Comparison of ENCODE assay signal across 8 cellular contexts in genomic region chr19:45450042-45450380, GRCh38. TPM values are rescaled to one million over a fixed set of nuclear protein-coding genes. Genes with fewer than 3 reads are reported as not detected.
DNase-seq lines count a peak whose midpoint lies in the region; ATAC-seq and TF ChIP-seq lines count a peak whose summit lies in the region.

No MANE protein-coding gene starts in this region.

- H3K4me1 ChIP-seq in GM23338 (ENCODE audit: insufficient read depth) (peaks cover 8% of the 10 kb centered on the region), SK-N-SH (ENCODE audit: control insufficient read depth in 1 of 2, insufficient read depth in 2 of 2, low read depth in 1 of 2, low read length in 1 of 2) (peaks cover under 1 to 8% of the 10 kb centered on the region in 2 experiments; a peak in 2 of 4 replicates), esophagus squamous epithelium (peaks cover 25 to 87% (median 53%) of the 10 kb centered on the region in 3 donors), prostate gland (replicated peaks) (no peaks in the 10 kb centered on the region)

- H3K9ac ChIP-seq in SK-N-SH: peak overlapping the region; percentile 96

- no peak overlapping the region for H3K27ac ChIP-seq in GM23338 (ENCODE audit: low read depth)
- peak overlapping the region in 1 of 2 experiments; percentile 92; a peak in 3 of 4 replicates for H3K27ac ChIP-seq in SK-N-SH (ENCODE audit: low read depth in 2 of 2, low read length in 1 of 2)
- H3K27ac ChIP-seq in esophagus squamous epithelium: peak overlapping the region; percentile 88 to 97 (median 90)
- H3K27ac ChIP-seq in prostate gland: peak overlapping the region; percentile 70 to 92

- peaks cover 33% of the 10 kb centered on the region for H3K27me3 Mint-ChIP-seq in GM23338 (ENCODE audit: insufficient read depth, low read depth, poor library complexity)

- H3K4me1 Mint-ChIP-seq in GM23338: peaks cover 13% of the 10 kb centered on the region

- H3K79me2 ChIP-seq in GM23338 (replicated peaks; ENCODE audit: insufficient read depth) (no peaks in the 10 kb centered on the region), SK-N-SH (ENCODE audit: insufficient read depth) (no peaks in the 10 kb centered on the region)

- peaks cover 48% of the 10 kb centered on the region for H3K27me3 ChIP-seq in GM23338 (ENCODE audit: insufficient read depth)
- H3K27me3 ChIP-seq in SK-N-SH (ENCODE audit: insufficient read depth): no peaks in the 10 kb centered on the region
- H3K27me3 ChIP-seq in esophagus squamous epithelium: no peaks in the 10 kb centered on the region
- H3K27me3 ChIP-seq in prostate gland (replicated peaks; ENCODE audit: insufficient read depth): no peaks in the 10 kb centered on the region

- peak overlapping the region; percentile 98 for H2AFZ ChIP-seq in GM23338
- peak overlapping the region; percentile 74; the same call in 1 of the 2 replicates for H2AFZ ChIP-seq in SK-N-SH (ENCODE audit: low read depth)

- peak overlapping the region; percentile 91 for H3K4me3 Mint-ChIP-seq in GM23338

- H3K4me2 ChIP-seq in GM23338 (peak overlapping the region; percentile 80), SK-N-SH (peak overlapping the region; percentile 87)

- no peaks in the 10 kb centered on the region for H3K36me3 ChIP-seq in GM23338 (ENCODE audit: insufficient read depth)
- H3K36me3 ChIP-seq in SK-N-SH (replicated peaks in 1 of 2; ENCODE audit: control insufficient read depth in 1 of 2, insufficient read depth in 2 of 2, low read length in 1 of 2): no peaks in the 10 kb centered on the region
- H3K36me3 ChIP-seq in esophagus squamous epithelium: no peaks in the 10 kb centered on the region
- H3K36me3 ChIP-seq in prostate gland: no peaks in the 10 kb centered on the region

- 80% methylated on average over 4 of the region's 4 CpGs for WGBS in SK-N-SH (ENCODE audit: low lambda C conversion rate)
- WGBS in esophagus squamous epithelium, 2 donors: 10 to 16% methylated on average over 4 of the region's 4 CpGs
- 27% methylated on average over 4 of the region's 4 CpGs for WGBS in prostate gland

- DNase-seq in GM23338 (ENCODE audit: low spot score) (no peak), SK-N-SH (no peak), esophagus squamous epithelium (lab: John Stamatoyannopoulos, UW) (no peak), prostate gland (ENCODE audit: low spot score) (no peak), NCI-H1694 treated with DMSO at 0.1 percent for 48 hours (lab: John Stamatoyannopoulos, UW) (no peak), head of caudate nucleus (no peak), GOT3 (lab: John Stamatoyannopoulos, UW) (no peak)

- H3K9me3 ChIP-seq in SK-N-SH (no peaks in the 10 kb centered on the region), esophagus squamous epithelium (no peaks in the 10 kb centered on the region), prostate gland (no peaks in the 10 kb centered on the region)

- peaks cover 10% of the 10 kb centered on the region; the same call in 2 of the 3 replicates for H3K9me3 Mint-ChIP-seq in GM23338

- no peaks in the 10 kb centered on the region; the same call in 2 of the 3 replicates for H3K36me3 Mint-ChIP-seq in GM23338 (ENCODE audit: low read depth)

- no peak for TF ChIP-seq CTCF in GM23338 (conservative IDR thresholded peaks at IDR 0.05; ENCODE audit: low read depth in 2 of 2)
- no peak for TF ChIP-seq CTCF in SK-N-SH (IDR thresholded peaks at IDR 0.05)
- TF ChIP-seq CTCF in esophagus squamous epithelium (IDR thresholded peaks at IDR 0.05): no peak
- no peak for TF ChIP-seq CTCF in prostate gland (IDR thresholded peaks at IDR 0.05)

- POLR2A ChIA-PET in SK-N-SH (lab: Yijun Ruan, JAX): no interaction called here

- CTCF ChIA-PET in SK-N-SH (lab: Yijun Ruan, JAX): interaction anchor here (3.0 to 15.0 kb wide), 2 partner anchors 10 to 23 kb away, joined by 38 to 870 read pairs; partner anchors contain the start of gene FOSB

- peak overlapping the region; percentile 59 for H3K4me3 ChIP-seq in GM23338
- peak overlapping the region; percentile 55 to 69 for H3K4me3 ChIP-seq in SK-N-SH (ENCODE audit: low read depth in 2 of 2, low read length in 1 of 2)
- peak overlapping the region; percentile 43 to 84 (median 62) for H3K4me3 ChIP-seq in esophagus squamous epithelium
- H3K4me3 ChIP-seq in prostate gland: peak overlapping the region; percentile 49 to 54

- intact Hi-C loops in esophagus squamous epithelium (cut with DNase I): no loop called here
- intact Hi-C loops in prostate gland (cut with DNase I): no loop called here
- intact Hi-C loops in head of caudate nucleus (cut with DNase I): no loop called here

- ATAC-seq in GM23338 (no peak; the same call in 2 of the 3 replicates), GM19467 (IDR thresholded peaks at IDR 0.05; ENCODE audit: unreplicated experiment) (no peak)

- H4K20me1 ChIP-seq in GM23338 (replicated peaks; ENCODE audit: insufficient read depth) (no peaks in the 10 kb centered on the region), SK-N-SH (ENCODE audit: insufficient read depth) (no peaks in the 10 kb centered on the region)

- H3K9me2 ChIP-seq in GM23338 (ENCODE audit: insufficient read depth): no peaks in the 10 kb centered on the region
- H3K9me2 ChIP-seq in SK-N-SH: no peaks in the 10 kb centered on the region

- H3K27ac Mint-ChIP-seq in GM23338: no peak overlapping the region

- TF ChIP-seq POLR2A in esophagus squamous epithelium (IDR thresholded peaks at IDR 0.05): no peak
- TF ChIP-seq POLR2A in prostate gland (IDR thresholded peaks at IDR 0.05): no peak

- H3F3A ChIP-seq in GM23338 (replicated peaks; ENCODE audit: low read depth) (peaks cover 29% of the 10 kb centered on the region), SK-N-SH (replicated peaks; ENCODE audit: insufficient read depth) (peaks cover 16% of the 10 kb centered on the region)

- no peak for TF ChIP-seq EP300 in SK-N-SH (IDR thresholded peaks at IDR 0.05; ENCODE audit: borderline replicate concordance in 1 of 2, low read depth in 1 of 2, low read length in 1 of 2)

- no peak for TF ChIP-seq RAD21 in SK-N-SH (IDR thresholded peaks at IDR 0.05; ENCODE audit: low read length)

TF ChIP-seq in GM23338, 12 proteins besides CTCF, POLR2A, EP300 and RAD21 (continues in another document):
- TF ChIP-seq ZNF331 (CRISPR knock-in tag; IDR thresholded peaks at IDR 0.05; ENCODE audit: low read depth) (no peak), ZNF114 (CRISPR knock-in tag; IDR thresholded peaks at IDR 0.05) (no peak), STAT1 (IDR thresholded peaks at IDR 0.05; ENCODE audit: unreplicated experiment) (no peak)

TF ChIP-seq in SK-N-SH, 30 proteins besides CTCF, POLR2A, EP300 and RAD21 (continues in another document):
- TF ChIP-seq SMC3 (IDR thresholded peaks at IDR 0.05; ENCODE audit: low read depth, low read length) (no peak), SIN3A (IDR thresholded peaks at IDR 0.05; ENCODE audit: borderline replicate concordance, low read depth, low read length) (no peak), MEF2A (IDR thresholded peaks at IDR 0.05; ENCODE audit: borderline replicate concordance, low read depth) (no peak), ELF1 (IDR thresholded peaks at IDR 0.05) (no peak), RFX5 (IDR thresholded peaks at IDR 0.05; ENCODE audit: low read length) (no peak), CHD2 (IDR thresholded peaks at IDR 0.05; ENCODE audit: low read length, partially characterized antibody) (no peak)
- TF ChIP-seq, protein P1, sequence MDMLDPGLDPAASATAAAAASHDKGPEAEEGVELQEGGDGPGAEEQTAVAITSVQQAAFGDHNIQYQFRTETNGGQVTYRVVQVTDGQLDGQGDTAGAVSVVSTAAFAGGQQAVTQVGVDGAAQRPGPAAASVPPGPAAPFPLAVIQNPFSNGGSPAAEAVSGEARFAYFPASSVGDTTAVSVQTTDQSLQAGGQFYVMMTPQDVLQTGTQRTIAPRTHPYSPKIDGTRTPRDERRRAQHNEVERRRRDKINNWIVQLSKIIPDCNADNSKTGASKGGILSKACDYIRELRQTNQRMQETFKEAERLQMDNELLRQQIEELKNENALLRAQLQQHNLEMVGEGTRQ (IDR thresholded peaks at IDR 0.05; ENCODE audit: borderline replicate concordance, low read depth, low read length): no peak

RNA-seq across cellular contexts. Expression of gene FOSB, which starts 17.8 kb away (rescaled TPM):
- total RNA-seq in GM23338 (2014; rRNA removed; shearing (Covaris generic)): 0.89 and 1.9 TPM in 2 replicates
- polyA plus RNA-seq in GM23338 (2016; fragmentation: Nextera tagmentation; extraction: Ambion mirVana) (0.55 and 0.77 TPM in 2 replicates), SK-N-SH (2012; rRNA removed) (38.4 and 78.2 TPM in 2 replicates)
- polyA plus RNA-seq in SK-N-SH (2012; cell fraction: cytosol; rRNA removed): 19.6 and 23.8 TPM in 2 replicates
- polyA plus RNA-seq in SK-N-SH (2012; cell fraction: nucleus; rRNA removed): 377 and 391 TPM in 2 replicates
- total RNA-seq in esophagus squamous epithelium (1 to 10 TPM; 1.7 to 4.6 (median 2.5) TPM), prostate gland (1 to 10 TPM; 2.5 to 6.4 TPM)

RNA-seq across cellular contexts. Expression of gene ERCC1, which starts 26.3 kb away (rescaled TPM):
- 39.0 and 45.9 TPM in 2 replicates for total RNA-seq in GM23338 (2014; rRNA removed; shearing (Covaris generic))
- polyA plus RNA-seq in GM23338 (2016; fragmentation: Nextera tagmentation; extraction: Ambion mirVana) (52.3 and 56.3 TPM in 2 replicates), SK-N-SH (2012; rRNA removed) (93.1 and 95.3 TPM in 2 replicates)
- polyA plus RNA-seq in SK-N-SH (2012; cell fraction: cytosol; rRNA removed): 45.3 and 58.8 TPM in 2 replicates
- polyA plus RNA-seq in SK-N-SH (2012; cell fraction: nucleus; rRNA removed): 199 and 204 TPM in 2 replicates
- total RNA-seq in esophagus squamous epithelium (10 to 100 TPM; 27.7 to 80.9 (median 48.5) TPM), prostate gland (100 to 1,000 TPM; 142 to 151 TPM)

RNA-seq across cellular contexts. Expression of gene POLR1G, which starts 43.6 kb away (rescaled TPM):
- 33.0 and 34.1 TPM in 2 replicates for total RNA-seq in GM23338 (2014; rRNA removed; shearing (Covaris generic))
- 85.9 and 91.1 TPM in 2 replicates for polyA plus RNA-seq in GM23338 (2016; fragmentation: Nextera tagmentation; extraction: Ambion mirVana)
- polyA plus RNA-seq in SK-N-SH (2012; rRNA removed): 11.0 and 11.9 TPM in 2 replicates
- 11.6 and 11.8 TPM in 2 replicates for polyA plus RNA-seq in SK-N-SH (2012; cell fraction: cytosol; rRNA removed)
- polyA plus RNA-seq in SK-N-SH (2012; cell fraction: nucleus; rRNA removed): 5.4 and 6.2 TPM in 2 replicates
- total RNA-seq in esophagus squamous epithelium: 10 to 100 TPM in 1 of 4 donors, 1 to 10 TPM in 3; 7.3 to 12.4 (median 9.8) TPM
- total RNA-seq in prostate gland: 1 to 10 TPM; 6.6 to 8.9 TPM

RNA-seq across cellular contexts. Expression of gene PPP1R13L, which starts 45.1 kb away (rescaled TPM):
- 9.6 and 11.3 TPM in 2 replicates for total RNA-seq in GM23338 (2014; rRNA removed; shearing (Covaris generic))
- polyA plus RNA-seq in GM23338 (2016; fragmentation: Nextera tagmentation; extraction: Ambion mirVana): 12.9 and 15.5 TPM in 2 replicates
- 11.6 and 18.0 TPM in 2 replicates for polyA plus RNA-seq in SK-N-SH (2012; rRNA removed)
- 9.2 and 15.9 TPM in 2 replicates for polyA plus RNA-seq in SK-N-SH (2012; cell fraction: cytosol; rRNA removed)
- polyA plus RNA-seq in SK-N-SH (2012; cell fraction: nucleus; rRNA removed): 61.7 and 79.7 TPM in 2 replicates
- 100 to 1,000 TPM in 2 of 4 donors, 10 to 100 TPM in 2; 53.1 to 166 (median 87.8) TPM for total RNA-seq in esophagus squamous epithelium
- total RNA-seq in prostate gland: 10 to 100 TPM; 56.1 to 60.3 TPM

RNA-seq across cellular contexts. Expression of gene RTN2, which starts 46.8 kb away (rescaled TPM):
- 22.8 and 32.1 TPM in 2 replicates for total RNA-seq in GM23338 (2014; rRNA removed; shearing (Covaris generic))
- polyA plus RNA-seq in GM23338 (2016; fragmentation: Nextera tagmentation; extraction: Ambion mirVana) (7.0 and 8.6 TPM in 2 replicates), SK-N-SH (2012; rRNA removed) (6.8 and 7.0 TPM in 2 replicates)
- polyA plus RNA-seq in SK-N-SH (2012; cell fraction: cytosol; rRNA removed): 4.3 and 6.8 TPM in 2 replicates
- 8.6 and 11.9 TPM in 2 replicates for polyA plus RNA-seq in SK-N-SH (2012; cell fraction: nucleus; rRNA removed)
- total RNA-seq in esophagus squamous epithelium (1 to 10 TPM; 1.9 to 7.2 (median 4.2) TPM), prostate gland (10 to 100 TPM in 1 of 2 donors, 1 to 10 TPM in 1; 7.2 to 19.7 TPM)
